In genomic region chr20:55424446-55424845, GRCh38 we compare ENCODE assay signal across 32 cellular contexts.
"Had no signal": no experiment of that assay in that cellular context is flagged by ENCODE, and none has a peak within 500 bp of the region (broad histone marks: within the 10 kb centered on the region; RNA-seq: fewer than 3 reads in every experiment).

No MANE protein-coding gene starts in this region.

- H3K36me3 Mint-ChIP-seq: activated naive CD8-positive, alpha-beta T cell had no signal

- H3K27me3 ChIP-seq: brain microvascular endothelial cell had no signal

- H3K27ac Mint-ChIP-seq: activated B cell treated with CpG ODN at 0.5 μM for 24 hours; activated CD8-positive, alpha-beta T cell treated with anti-CD3 and anti-CD28 coated beads for 36 hours; activated naive CD8-positive, alpha-beta T cell; activated T-helper 17 cell treated with anti-CD3 and anti-CD28 coated beads, Interleukin-2, amount 50 U/mL, for 72 hours; dendritic cell treated with granulocyte-macrophage colony-stimulating factor and Interleukin-4, amounts not matched to agents 40 ng/mL and 50 ng/mL, for 4 days; endodermal cell; T-helper 17 cell; T-helper 2 cell treated with Interferon-gamma antibody and Interleukin-4, amounts not matched to agents 5 μg/mL and 100 μg/mL, for 36 hours had no signal

- H3K36me3 ChIP-seq: brain microvascular endothelial cell, WERI-Rb-1 had no signal

- H3K4me3 ChIP-seq: coronary artery, dorsolateral prefrontal cortex had no signal

- H3K27ac ChIP-seq: brain microvascular endothelial cell, coronary artery, dorsolateral prefrontal cortex, WERI-Rb-1 had no signal

- H3K4me3 Mint-ChIP-seq: activated B cell treated with CpG ODN at 0.5 μM for 24 hours; activated CD8-positive, alpha-beta T cell treated with anti-CD3 and anti-CD28 coated beads for 36 hours; activated naive CD8-positive, alpha-beta T cell; activated T-cell treated with anti-CD3 and anti-CD28 coated beads, Interleukin-2, amount 50 U/mL, for 4 hours; activated T-helper 17 cell treated with anti-CD3 and anti-CD28 coated beads, Interleukin-2, amount 50 U/mL, for 72 hours; central memory CD8-positive, alpha-beta T cell; dendritic cell treated with granulocyte-macrophage colony-stimulating factor and Interleukin-4, amounts not matched to agents 40 ng/mL and 50 ng/mL, for 4 days; endodermal cell; T-helper 17 cell; T-helper 2 cell treated with Interferon-gamma antibody and Interleukin-4, amounts not matched to agents 5 μg/mL and 100 μg/mL, for 36 hours had no signal

- ATAC-seq: activated CD4-positive, CD25-positive, alpha-beta regulatory T cell treated with anti-CD3 and anti-CD28 coated beads, Interleukin-2, amount 50 U/mL, for 24 hours; activated CD8-positive, alpha-beta T cell treated with anti-CD3 and anti-CD28 coated beads for 36 hours; activated T-cell treated with anti-CD3 and anti-CD28 coated beads, Interleukin-2, amount 50 U/mL, for 4 hours; activated T-helper 17 cell treated with anti-CD3 and anti-CD28 coated beads, Interleukin-2, amount 50 U/mL, for 72 hours; esophagus mucosa; T-helper 17 cell had no signal

- H3K4me1 Mint-ChIP-seq: activated B cell treated with CpG ODN at 0.5 μM for 24 hours; activated T-helper 17 cell treated with anti-CD3 and anti-CD28 coated beads, Interleukin-2, amount 50 U/mL, for 72 hours; central memory CD8-positive, alpha-beta T cell; T-helper 17 cell had no signal

- H3K27me3 Mint-ChIP-seq: activated B cell treated with CpG ODN at 0.5 μM for 24 hours; activated CD8-positive, alpha-beta T cell treated with anti-CD3 and anti-CD28 coated beads for 36 hours; activated T-helper 17 cell treated with anti-CD3 and anti-CD28 coated beads, Interleukin-2, amount 50 U/mL, for 72 hours; central memory CD8-positive, alpha-beta T cell; dendritic cell treated with granulocyte-macrophage colony-stimulating factor and Interleukin-4, amounts not matched to agents 40 ng/mL and 50 ng/mL, for 4 days; T-helper 17 cell had no signal

- DNase-seq: activated B cell treated with CpG ODN at 0.5 μM for 24 hours; activated CD4-positive, alpha-beta T cell treated with anti-CD3 and anti-CD28 coated beads for 48 hours; activated CD4-positive, alpha-beta T cell treated with anti-CD3 and anti-CD28 coated beads, Interleukin-2, amount 50 U/mL, for 1 hour; activated CD4-positive, alpha-beta T cell treated with anti-CD3 and anti-CD28 coated beads, Interleukin-2, amount 50 U/mL, for 48 hours; activated CD8-positive, alpha-beta memory T cell treated with anti-CD3 and anti-CD28 coated beads for 24 hours; activated CD8-positive, alpha-beta T cell treated with anti-CD3 and anti-CD28 coated beads for 36 hours; activated effector memory CD4-positive, alpha-beta T cell treated with Interleukin-2 at 50 U/mL for 16 hours; activated gamma-delta T cell treated with Interleukin-2 at 50 U/mL for 16 hours; activated naive CD4-positive, alpha-beta T cell treated with anti-CD3 and anti-CD28 coated beads, Interleukin-2, amount 50 U/mL, for 16 hours; activated naive CD4-positive, alpha-beta T cell treated with Interleukin-2 at 50 U/mL for 16 hours; activated T-cell treated with anti-CD3 and anti-CD28 coated beads, Interleukin-2, amount 50 U/mL, for 4 hours; amniotic stem cell; brain microvascular endothelial cell; effector memory CD4-positive, alpha-beta T cell; endodermal cell; foreskin fibroblast; T-helper 1 cell; T-helper 17 cell; T1000; WERI-Rb-1 had no signal

- FAIRE-seq: astrocyte, bronchial epithelial cell, frontal cortex had no signal
